Comparison of ENCODE assay signal across 18 cellular contexts in the genomic region with DNA sequence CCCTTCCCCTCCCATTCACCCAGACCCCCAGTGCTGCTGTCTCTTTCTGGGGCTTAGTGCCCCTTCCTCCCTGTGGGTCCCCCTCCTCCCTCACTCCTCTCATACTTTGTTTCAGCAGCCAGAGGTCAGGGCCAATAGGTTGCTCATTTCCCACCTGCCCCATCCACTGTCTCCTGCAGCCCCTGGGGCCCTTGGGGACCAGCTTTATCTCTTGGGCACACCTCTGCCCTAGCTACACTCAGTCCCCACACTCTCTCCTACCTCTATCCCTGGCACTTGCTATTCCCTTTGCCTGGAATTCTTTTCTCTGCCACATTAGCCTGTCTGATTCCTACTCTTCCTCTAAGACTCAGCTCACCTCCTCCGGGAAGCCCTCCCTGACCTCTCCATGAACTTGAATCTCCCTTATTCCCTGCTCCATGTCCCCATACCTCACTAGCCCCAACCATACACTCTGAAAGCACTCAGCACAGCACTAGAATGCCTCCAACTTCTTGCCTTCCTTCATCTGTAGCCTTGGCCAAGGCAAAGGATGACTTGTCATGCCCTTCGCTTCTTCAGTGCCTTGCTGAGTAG. TPM values are rescaled to one million over a fixed set of nuclear protein-coding genes. Genes with fewer than 3 reads are reported as not detected.
DNase-seq lines count a peak whose midpoint lies in the region; ATAC-seq, FAIRE-seq and TF ChIP-seq lines count a peak whose summit lies in the region.
"Had no signal": no experiment of that assay in that cellular context is flagged by ENCODE, and none has a peak within 500 bp of the region (broad histone marks: within the 10 kb centered on the region; RNA-seq: fewer than 3 reads in every experiment).

No MANE protein-coding gene starts in this region.

- no peak overlapping the region for H4K8ac ChIP-seq in H1 (ENCODE audit: extremely low read depth, insufficient read depth, low read length)

- peak overlapping the region in 10 of 11 experiments; percentile 7 to 71 (median 63); a peak in 19 of 22 replicates for H3K4me2 ChIP-seq in BLaER1 treated with 17β-estradiol and CSF1 and Interleukin-3, amounts not matched to agents 10 nM and 100 nM
- H3K4me2 ChIP-seq in H1 (ENCODE audit: insufficient read depth in 1 of 2, low read depth in 2 of 2, low read length in 2 of 2): no peak overlapping the region

- H2AK5ac ChIP-seq in H1 (ENCODE audit: low read depth, low read length): 0 out of 2 replicates have a peak overlapping the region, but pooled peaks have one; percentile 13

- no peak overlapping the region for H3K18ac ChIP-seq in H1 (ENCODE audit: extremely low read depth, low read length)

- H3K27me3 ChIP-seq in BLaER1 treated with 17β-estradiol and CSF1 and Interleukin-3, amounts not matched to agents 10 nM and 100 nM: peaks cover 0 to 13% (median 0%) of the 10 kb centered on the region in 11 experiments; a peak in 1 of 22 replicates
- H3K27me3 ChIP-seq in H1 (replicated peaks in 1 of 4; ENCODE audit: control insufficient read depth in 3 of 4, extremely low read depth in 1 of 4, insufficient read depth in 3 of 4, low read length in 3 of 4): peaks cover 0 to 3% (median 0%) of the 10 kb centered on the region in 4 experiments; a peak in 2 of 7 replicates
- H3K27me3 ChIP-seq in neutrophil: no peaks in the 10 kb centered on the region

- H3K27ac ChIP-seq in BLaER1 treated with 17β-estradiol and CSF1 and Interleukin-3, amounts not matched to agents 10 nM and 100 nM: no peak overlapping the region
- H3K27ac ChIP-seq in HEK293 (ENCODE audit: extremely low read depth, low read depth, low read length): no peak overlapping the region
- no peak overlapping the region for H3K27ac ChIP-seq in H1 (ENCODE audit: low read depth, low read length)
- peak overlapping the region; percentile 36 for H3K27ac ChIP-seq in neutrophil

- H3K23ac ChIP-seq in H1 (ENCODE audit: insufficient read length): no peak overlapping the region

- ATAC-seq in GM19397 (IDR thresholded peaks at IDR 0.05; ENCODE audit: unreplicated experiment) (no peak), Right ventricle myocardium inferior (no peak)
- ATAC-seq: HCT116 had no signal

- no peaks in the 10 kb centered on the region for H3K79me1 ChIP-seq in H1 (ENCODE audit: low read depth, low read length)

- H3K4me1 ChIP-seq in BLaER1 treated with 17β-estradiol and CSF1 and Interleukin-3, amounts not matched to agents 10 nM and 100 nM: peaks cover 26 to 48% (median 31%) of the 10 kb centered on the region in 10 experiments
- peaks cover 4% of the 10 kb centered on the region for H3K4me1 ChIP-seq in HEK293 (ENCODE audit: control insufficient read depth, insufficient read depth, low read length)
- H3K4me1 ChIP-seq in H1 (replicated peaks in 1 of 4; ENCODE audit: control insufficient read depth in 3 of 4, insufficient read depth in 4 of 4, low read length in 3 of 4): no peaks in the 10 kb centered on the region; a peak in 1 of 7 replicates
- peaks cover 10 to 12% of the 10 kb centered on the region in 2 experiments for H3K4me1 ChIP-seq in neutrophil (ENCODE audit: control insufficient read depth in 1 of 2, insufficient read depth in 1 of 2, low read depth in 1 of 2, low read length in 1 of 2)

- no peak for TF ChIP-seq EP300 in H1 (IDR thresholded peaks at IDR 0.05; ENCODE audit: borderline replicate concordance in 1 of 2, low read depth in 2 of 2, low read length in 2 of 2)

- H3K14ac ChIP-seq in H1 (ENCODE audit: insufficient read length): no peak overlapping the region

- H3K79me2 ChIP-seq in H1 (ENCODE audit: control insufficient read depth in 1 of 2, insufficient read depth in 2 of 2, low read length in 2 of 2): no peaks in the 10 kb centered on the region

- no peak overlapping the region for H2BK15ac ChIP-seq in H1 (ENCODE audit: low read length)

- CTCF ChIA-PET in HEK293 (lab: Yijun Ruan, JAX) (interaction anchor here (0.7 kb wide), 2 partner anchors 60 to 318 kb away, joined by 3 read pairs; no protein-coding TSS in a partner anchor), H1 (lab: Charles Lee; ENCODE audit: partially characterized antibody) (interaction anchor here (0.8 to 1.9 kb wide), 8 partner anchors 11 to 75 kb away, joined by 3 to 5 read pairs (median 4); no protein-coding TSS in a partner anchor)

- peaks cover 0 to 91% (median 0%) of the 10 kb centered on the region in 11 experiments; a peak in 5 of 22 replicates for H3K36me3 ChIP-seq in BLaER1 treated with 17β-estradiol and CSF1 and Interleukin-3, amounts not matched to agents 10 nM and 100 nM
- no peaks in the 10 kb centered on the region for H3K36me3 ChIP-seq in HEK293 (ENCODE audit: control insufficient read depth in 2 of 2, insufficient read depth in 1 of 2, low read length in 2 of 2)
- H3K36me3 ChIP-seq in H1 (ENCODE audit: control insufficient read depth in 2 of 4, insufficient read depth in 4 of 4, low read length in 3 of 4): no peaks in the 10 kb centered on the region
- H3K36me3 ChIP-seq in neutrophil: peaks cover 100% of the 10 kb centered on the region

- H3K9me3 ChIP-seq in BLaER1 treated with 17β-estradiol and CSF1 and Interleukin-3, amounts not matched to agents 10 nM and 100 nM (replicated peaks in 1 of 11): no peaks in the 10 kb centered on the region
- no peaks in the 10 kb centered on the region for H3K9me3 ChIP-seq in HEK293 (ENCODE audit: control insufficient read depth, insufficient read depth, low read depth, low read length)
- no peaks in the 10 kb centered on the region for H3K9me3 ChIP-seq in H1 (ENCODE audit: insufficient read depth in 2 of 2, low read depth in 1 of 2, low read length in 1 of 2)
- no peaks in the 10 kb centered on the region for H3K9me3 ChIP-seq in neutrophil

- POLR2A ChIA-PET in HEK293 (lab: Yijun Ruan, JAX): no interaction called here
- POLR2A ChIA-PET in H1 (lab: Charles Lee; ENCODE audit: partially characterized antibody): interaction anchor here (1.2 kb wide), 1 partner anchor 18 kb away, joined by 5 read pairs; no protein-coding TSS in a partner anchor

- no peak overlapping the region for H3K4me3 ChIP-seq in BLaER1 treated with 17β-estradiol and CSF1 and Interleukin-3, amounts not matched to agents 10 nM and 100 nM
- H3K4me3 ChIP-seq in HEK293 (ENCODE audit: low read depth, low read length) (no peak overlapping the region), H1 (ENCODE audit: extremely low read depth in 1 of 4, insufficient read depth in 2 of 4, low read depth in 3 of 4, low read length in 4 of 4) (no peak overlapping the region), neutrophil (ENCODE audit: low read depth in 1 of 2, low read length in 1 of 2) (no peak overlapping the region)

- no peak for TF ChIP-seq RAD21 in H1 (IDR thresholded peaks at IDR 0.05 in 1 of 2, conservative IDR thresholded peaks at IDR 0.05 in 1 of 2; ENCODE audit: low read depth in 2 of 2, low read length in 2 of 2)

- H4K20me1 ChIP-seq in BLaER1 treated with 17β-estradiol and CSF1 and Interleukin-3, amounts not matched to agents 10 nM and 100 nM: peaks cover 0 to 13% (median 5%) of the 10 kb centered on the region in 11 experiments; a peak in 8 of 22 replicates
- H4K20me1 ChIP-seq in H1 (replicated peaks in 1 of 2; ENCODE audit: control insufficient read depth in 1 of 2, insufficient read depth in 2 of 2, low read length in 2 of 2): no peaks in the 10 kb centered on the region

- no peak overlapping the region for H2AFZ ChIP-seq in H1 (ENCODE audit: low read length)

- no peak overlapping the region for H3K4ac ChIP-seq in H1 (replicated peaks; ENCODE audit: insufficient read length, low read depth, low read length)

- H3K23me2 ChIP-seq in H1 (ENCODE audit: low read depth, low read length): no peaks in the 10 kb centered on the region

- H4K5ac ChIP-seq in H1 (ENCODE audit: insufficient read length, low read depth, low read length): no peak overlapping the region

- 93% methylated on average over 2 of the region's 2 CpGs; no CpG with 5 or more reads in 1 of the 2 experiments for WGBS in H1 (ENCODE audit: extremely low coverage in 1 of 2, insufficient coverage in 1 of 2, insufficient read length in 1 of 2, insufficient replicate concordance in 2 of 2, low coverage in 1 of 2, low lambda C conversion rate in 2 of 2, missing lambda C conversion rate in 1 of 2), 2 experiments

- H2BK20ac ChIP-seq in H1 (ENCODE audit: low read length): no peak overlapping the region

- H4K91ac ChIP-seq in H1 (replicated peaks; ENCODE audit: insufficient read length, low read length): no peak overlapping the region

- H2BK120ac ChIP-seq in H1 (replicated peaks; ENCODE audit: low read depth, low read length): no peak overlapping the region

- H3K9ac ChIP-seq in BLaER1 treated with 17β-estradiol and CSF1 and Interleukin-3, amounts not matched to agents 10 nM and 100 nM: peak overlapping the region in 1 of 11 experiments; percentile 7; a peak in 1 of 22 replicates
- no peak overlapping the region for H3K9ac ChIP-seq in H1 (replicated peaks in 1 of 4; ENCODE audit: extremely low read depth in 1 of 4, low read depth in 3 of 4, low read length in 3 of 4)

- TF ChIP-seq POLR2A in H1 (IDR thresholded peaks at IDR 0.05; ENCODE audit: control extremely low read depth in 1 of 2, low read depth in 2 of 2, low read length in 2 of 2): no peak

- no peak overlapping the region for H2BK12ac ChIP-seq in H1 (ENCODE audit: low read depth, low read length)

- intact Hi-C loops in Right ventricle myocardium inferior (cut with DNase I): no loop called here

- H3K56ac ChIP-seq in H1 (replicated peaks; ENCODE audit: insufficient read length, low read depth, low read length): no peak overlapping the region

- DNase-seq in H1 (ENCODE audit: low read depth in 1 of 2, low spot score in 2 of 2) (no peak), NCI-H524 (lab: John Stamatoyannopoulos, UW) (no peak), Right ventricle myocardium inferior (ENCODE audit: missing footprints) (no peak)
- DNase-seq: ACHN, DND-41, NCI-H1092 treated with DMSO at 0.1 percent for 48 hours, NCI-H146, NCI-H2081, NCI-H2171 treated with DMSO at 0.1 percent for 48 hours, NCI-H446 treated with DMSO at 0.1 percent for 48 hours, SHP77 treated with DMSO at 0.1 percent for 48 hours, T-helper 1 cell had no signal

- no peak for FAIRE-seq in H1 (lab: Jason Lieb, UNC)

- H2BK5ac ChIP-seq in H1 (ENCODE audit: low read depth, low read length): no peak overlapping the region

- TF ChIP-seq CTCF in HEK293 (tag by site-specific recombination; IDR thresholded peaks at IDR 0.05): no peak
- TF ChIP-seq CTCF in H1 (IDR thresholded peaks at IDR 0.05; ENCODE audit: control extremely low read depth in 1 of 3, insufficient read depth in 1 of 3, low read depth in 1 of 3, low read length in 3 of 3): no peak
- TF ChIP-seq CTCF in neutrophil (IDR thresholded peaks at IDR 0.05): no peak

RNA-seq across cellular contexts. Expression of a gene that starts 14.6 kb away (rescaled TPM):
- 1.6 and 2.2 TPM in 2 replicates for total RNA-seq in H1 (2021; fragmentation: NEBNext Ultra II Directional; extraction: Animal tissue kit (Norgen Biotek cat#: 25700))
- polyA plus RNA-seq in H1 (2011; rRNA removed): 2.0 and 3.3 TPM in 2 replicates
- 2.2 TPM for polyA plus RNA-seq in H1 (2011; cell fraction: cytosol; rRNA removed)
- polyA plus RNA-seq in H1 (2011; cell fraction: nucleus; rRNA removed): 5.8 TPM
- 1.6 to 3.7 TPM (median 2.2 TPM) in 4 replicates for polyA plus RNA-seq in H1 (2012, experiment 1 of 2)
- polyA plus RNA-seq in H1 (2012, experiment 2 of 2): 1.4 TPM
- polyA plus RNA-seq in H1 (2013, experiment 1 of 2): 5.2 TPM
- 3.8 TPM for polyA plus RNA-seq in H1 (2013, experiment 2 of 2)
- 1.6 and 2.5 TPM in 2 replicates for polyA minus RNA-seq in H1 (2011; rRNA and poly(A)+ RNA removed)
- 1.5 TPM for polyA minus RNA-seq in H1 (2011; cell fraction: cytosol; rRNA and poly(A)+ RNA removed)
- polyA minus RNA-seq in H1 (2011; cell fraction: nucleus; rRNA and poly(A)+ RNA removed): 1.9 TPM
- total RNA-seq in Right ventricle myocardium inferior: 9.4 TPM
- total RNA-seq: G401 had no signal

RNA-seq across cellular contexts. Expression of a gene that starts 23.9 kb away (rescaled TPM):
- 0.35 and 0.38 TPM in 2 replicates for total RNA-seq in H1 (2021; fragmentation: NEBNext Ultra II Directional; extraction: Animal tissue kit (Norgen Biotek cat#: 25700))
- polyA plus RNA-seq in H1 (2011; rRNA removed): 0.80 and 1.6 TPM in 2 replicates
- polyA plus RNA-seq in H1 (2011; cell fraction: cytosol; rRNA removed): 0.57 TPM
- 0.61 TPM for polyA plus RNA-seq in H1 (2011; cell fraction: nucleus; rRNA removed)
- polyA plus RNA-seq in H1 (2012, experiment 1 of 2): 0.25 to 0.88 TPM (median 0.68 TPM) in 3 of 4 replicates, not detected in the other
- polyA plus RNA-seq in H1 (2012, experiment 2 of 2): 0.43 TPM
- 0.28 TPM for polyA plus RNA-seq in H1 (2013, experiment 1 of 2)
- polyA plus RNA-seq in H1 (2013, experiment 2 of 2): 0.40 TPM
- polyA minus RNA-seq in H1 (2011; rRNA and poly(A)+ RNA removed): not detected in 2 replicates
- polyA minus RNA-seq in H1 (2011; cell fraction: cytosol; rRNA and poly(A)+ RNA removed): not detected
- polyA minus RNA-seq in H1 (2011; cell fraction: nucleus; rRNA and poly(A)+ RNA removed): 0.60 TPM
- 0.51 TPM for total RNA-seq in Right ventricle myocardium inferior
- total RNA-seq: G401 had no signal

RNA-seq across cellular contexts. Expression of a gene that starts 49.0 kb away (rescaled TPM):
- total RNA-seq in H1 (2021; fragmentation: NEBNext Ultra II Directional; extraction: Animal tissue kit (Norgen Biotek cat#: 25700)): 0.15 TPM in 1 of 2 replicates, not detected in the other
- polyA plus RNA-seq in H1 (2011; rRNA removed): 0.23 and 0.28 TPM in 2 replicates
- 0.18 TPM for polyA plus RNA-seq in H1 (2011; cell fraction: cytosol; rRNA removed)
- polyA plus RNA-seq in H1 (2011; cell fraction: nucleus; rRNA removed): 0.34 TPM
- 0.17 to 0.40 TPM (median 0.33 TPM) in 3 of 4 replicates, not detected in the other for polyA plus RNA-seq in H1 (2012, experiment 1 of 2)
- polyA plus RNA-seq in H1 (2012, experiment 2 of 2): 0.08 TPM
- polyA plus RNA-seq in H1 (2013, experiment 1 of 2): 0.04 TPM
- polyA plus RNA-seq in H1 (2013, experiment 2 of 2): 0.06 TPM
- not detected in 2 replicates for polyA minus RNA-seq in H1 (2011; rRNA and poly(A)+ RNA removed)
- polyA minus RNA-seq in H1 (2011; cell fraction: cytosol; rRNA and poly(A)+ RNA removed): 1.4 TPM
- 0.70 TPM for polyA minus RNA-seq in H1 (2011; cell fraction: nucleus; rRNA and poly(A)+ RNA removed)
- 7.4 TPM for total RNA-seq in Right ventricle myocardium inferior
- total RNA-seq: G401 had no signal

Comparison
In these comparisons a context has a peak if more than half of its experiments do, and no peak if none do; other contexts are left out.
1. H3K4me2 ChIP-seq: peak in BLaER1 treated with 17β-estradiol and CSF1 and Interleukin-3, amounts not matched to agents 10 nM and 100 nM (10 of 11); none in H1 (0 of 2).